Comparison of ENCODE assay signal across 1 cellular context in the genomic region with DNA sequence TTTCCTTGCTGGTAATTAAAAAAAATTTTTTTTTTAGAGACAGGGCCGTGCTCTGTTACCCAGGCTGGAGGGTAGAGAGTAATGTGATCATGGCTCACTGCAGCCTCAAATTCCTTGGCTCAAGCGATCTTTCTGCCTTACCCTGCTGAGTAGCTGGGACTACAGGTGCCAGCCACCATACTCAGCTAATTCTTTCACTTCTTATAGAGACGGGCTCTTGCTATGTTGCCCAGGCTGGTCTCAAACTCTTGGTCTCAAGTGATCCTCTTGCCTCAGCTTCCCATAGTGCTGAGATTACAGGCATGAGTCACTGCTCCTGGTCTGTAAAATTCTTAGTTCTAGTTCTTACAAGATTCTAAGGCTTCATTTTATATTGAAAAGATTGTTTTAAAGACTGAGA.
TF ChIP-seq lines count a peak whose summit lies in the region.

No MANE protein-coding gene starts in this region.

TF ChIP-seq in WTC11, 78 proteins besides CTCF, POLR2A, EP300 and RAD21 (continued from another document):
- no peak for TF ChIP-seq AFF4 (CRISPR knock-in tag; IDR thresholded peaks at IDR 0.05; ENCODE audit: borderline replicate concordance)
TF ChIP-seq in WTC11: peak in this region for 1.
